Comparison of ENCODE assay signal across 1 cellular context in genomic region chr10:119650692-119651513, GRCh38.
A peak's percentile ranks its signal among the peaks of the same experiment; 100 is the strongest.
TF ChIP-seq lines count a peak whose summit lies in the region.

BAG3 (plus strand) TSS chr10:119651380; CDS start chr10:119651676, 296 bp downstream.

TF ChIP-seq in K562, 482 proteins besides CTCF, POLR2A, EP300 and RAD21 (continued from another document and continues in another):
- TF ChIP-seq ZBTB40 (IDR thresholded peaks at IDR 0.05) (peak; percentile 59; the same call in 1 of the 2 replicates), ZBTB40 (CRISPR knock-in tag; IDR thresholded peaks at IDR 0.05) (no peak), GATA2 (CRISPR knock-in tag; IDR thresholded peaks at IDR 0.05) (no peak), AFF4 (CRISPR knock-in tag; IDR thresholded peaks at IDR 0.05) (no peak), AFF1 (IDR thresholded peaks at IDR 0.05; ENCODE audit: low read depth in 1 of 2, partially characterized antibody in 2 of 2) (no peak), NCOR1 (IDR thresholded peaks at IDR 0.05) (no peak; the same call in 1 of the 2 replicates), POLR3A (IDR thresholded peaks at IDR 0.05; ENCODE audit: borderline replicate concordance, extremely low read depth, insufficient read depth, insufficient read length) (no peak), FIP1L1 (IDR thresholded peaks at IDR 0.05; ENCODE audit: low read depth, low read length, poor library complexity, severe bottlenecking) (no peak), ELF1 (tag; IDR thresholded peaks at IDR 0.05) (0 out of 2 replicates have a peak, but pooled peaks have one; percentile 45), IRF9 (tag; IDR thresholded peaks at IDR 0.05) (no peak), ZBTB5 (IDR thresholded peaks at IDR 0.05) (no peak), EP400 (IDR thresholded peaks at IDR 0.05) (peak; percentile 43; the same call in 1 of the 2 replicates), MAFF (IDR thresholded peaks at IDR 0.05; ENCODE audit: low read length) (no peak), ZNF263 (CRISPR knock-in tag; IDR thresholded peaks at IDR 0.05; ENCODE audit: borderline replicate concordance) (peak; percentile 85), ZNF277 (CRISPR knock-in tag; IDR thresholded peaks at IDR 0.05; ENCODE audit: borderline replicate concordance) (no peak), CREB3 (tag; conservative IDR thresholded peaks at IDR 0.05; ENCODE audit: low read depth) (no peak), ZNF134 (CRISPR knock-in tag; conservative IDR thresholded peaks at IDR 0.05) (no peak), ZNF584 (CRISPR knock-in tag; IDR thresholded peaks at IDR 0.05; ENCODE audit: low read depth) (no peak)
